In the genomic region with DNA sequence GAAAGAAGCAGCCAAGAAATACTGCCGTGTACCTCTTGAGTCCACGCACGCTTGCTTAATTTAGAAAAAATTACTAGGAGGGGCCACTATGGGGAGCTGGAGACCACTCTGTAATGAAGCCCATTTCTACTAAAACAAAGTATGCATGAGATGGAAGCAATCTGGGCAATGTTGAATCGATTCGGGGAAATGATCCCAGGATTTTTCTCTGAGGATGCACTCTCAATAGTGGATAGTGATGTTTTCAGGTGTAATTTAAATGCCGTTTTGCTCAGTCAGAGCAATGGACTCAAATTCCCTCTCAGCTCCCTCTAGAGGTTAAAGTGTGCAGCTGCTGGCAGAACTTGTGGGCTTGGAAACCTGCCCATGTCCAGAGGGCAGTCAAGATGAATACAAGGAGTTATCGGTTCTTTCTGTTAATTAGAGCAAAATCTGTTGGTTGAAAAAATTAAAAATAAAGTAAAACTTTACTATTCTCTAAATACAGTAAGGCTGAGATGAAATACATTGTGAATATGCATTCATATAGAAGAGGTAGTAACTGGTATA, we compare ENCODE assay signal across 9 cellular contexts.
DNase-seq lines count a peak whose midpoint lies in the region; ATAC-seq and TF ChIP-seq lines count a peak whose summit lies in the region.
"Had no signal": no experiment of that assay in that cellular context is flagged by ENCODE, and none has a peak within 500 bp of the region (broad histone marks: within the 10 kb centered on the region; RNA-seq: fewer than 3 reads in every experiment).

No MANE protein-coding gene starts in this region.

- peaks cover 15% of the 10 kb centered on the region for H3K4me1 Mint-ChIP-seq in activated T-cell treated with anti-CD3 and anti-CD28 coated beads, Interleukin-2, amount 50 U/mL, for 72 hours (ENCODE audit: low read depth)
- H3K4me1 Mint-ChIP-seq in glutamatergic neuron (ENCODE audit: low read depth, unreplicated experiment), result no peaks in the 10 kb centered on the region
- H3K4me1 Mint-ChIP-seq in progenitor cell of endocrine pancreas (ENCODE audit: low read depth), result peaks cover 13% of the 10 kb centered on the region
- peaks cover 8% of the 10 kb centered on the region for H3K4me1 Mint-ChIP-seq in activated T-helper 2 cell treated with anti-CD3 and anti-CD28 coated beads, Interferon-gamma antibody, Interleukin-2, Interleukin-4, amounts not matched to agents 10 μg/mL and 5 μg/mL and 100 μg/mL, durations not matched to agents 14 hours and 24 hours and 36 hours (ENCODE audit: low read depth)

- peak; percentile 78 for DNase-seq in DMS114 treated with DMSO at 0.1 percent for 48 hours (lab: John Stamatoyannopoulos, UW; ENCODE audit: unreplicated experiment)
- DNase-seq in NCI-H345 (lab: John Stamatoyannopoulos, UW), result peak; percentile 27
- DNase-seq in activated T-cell treated with anti-CD3 and anti-CD28 coated beads, Interleukin-2, amount 50 U/mL, for 72 hours, result peak; percentile 53 to 55
- peak; percentile 49 for DNase-seq in glutamatergic neuron
- no peak for DNase-seq in progenitor cell of endocrine pancreas (ENCODE audit: low spot score, unreplicated experiment)
- no peak for DNase-seq in activated T-helper 2 cell treated with anti-CD3 and anti-CD28 coated beads, Interferon-gamma antibody, Interleukin-2, Interleukin-4, amounts not matched to agents 10 μg/mL and 5 μg/mL and 100 μg/mL, durations not matched to agents 14 hours and 24 hours and 36 hours (ENCODE audit: low spot score)

- no peak overlapping the region for H3K27ac Mint-ChIP-seq in activated T-cell treated with anti-CD3 and anti-CD28 coated beads, Interleukin-2, amount 50 U/mL, for 72 hours
- H3K27ac Mint-ChIP-seq in glutamatergic neuron (ENCODE audit: unreplicated experiment), result no peak overlapping the region
- no peak overlapping the region for H3K27ac Mint-ChIP-seq in progenitor cell of endocrine pancreas
- H3K27ac Mint-ChIP-seq in activated T-helper 2 cell treated with anti-CD3 and anti-CD28 coated beads, Interferon-gamma antibody, Interleukin-2, Interleukin-4, amounts not matched to agents 10 μg/mL and 5 μg/mL and 100 μg/mL, durations not matched to agents 14 hours and 24 hours and 36 hours, result no peak overlapping the region
- H3K27ac Mint-ChIP-seq: activated naive CD8-positive, alpha-beta T cell had no signal

- H3K27me3 Mint-ChIP-seq in activated T-cell treated with anti-CD3 and anti-CD28 coated beads, Interleukin-2, amount 50 U/mL, for 72 hours (ENCODE audit: low read depth), result peaks cover 23% of the 10 kb centered on the region
- H3K27me3 Mint-ChIP-seq in glutamatergic neuron (ENCODE audit: unreplicated experiment) (no peaks in the 10 kb centered on the region), progenitor cell of endocrine pancreas (no peaks in the 10 kb centered on the region)
- no peaks in the 10 kb centered on the region for H3K27me3 Mint-ChIP-seq in activated T-helper 2 cell treated with anti-CD3 and anti-CD28 coated beads, Interferon-gamma antibody, Interleukin-2, Interleukin-4, amounts not matched to agents 10 μg/mL and 5 μg/mL and 100 μg/mL, durations not matched to agents 14 hours and 24 hours and 36 hours (ENCODE audit: low read depth)

- no peaks in the 10 kb centered on the region for H3K9me3 Mint-ChIP-seq in activated T-cell treated with anti-CD3 and anti-CD28 coated beads, Interleukin-2, amount 50 U/mL, for 72 hours
- H3K9me3 Mint-ChIP-seq in glutamatergic neuron (ENCODE audit: unreplicated experiment) (no peaks in the 10 kb centered on the region), progenitor cell of endocrine pancreas (ENCODE audit: low read depth) (peaks cover 6% of the 10 kb centered on the region)
- H3K9me3 Mint-ChIP-seq in activated T-helper 2 cell treated with anti-CD3 and anti-CD28 coated beads, Interferon-gamma antibody, Interleukin-2, Interleukin-4, amounts not matched to agents 10 μg/mL and 5 μg/mL and 100 μg/mL, durations not matched to agents 14 hours and 24 hours and 36 hours, result no peaks in the 10 kb centered on the region

- ATAC-seq in GM19035 (IDR thresholded peaks at IDR 0.05; ENCODE audit: unreplicated experiment) (peak; percentile 95), HG03097 (IDR thresholded peaks at IDR 0.05; ENCODE audit: low FRiP score, unreplicated experiment) (peak; percentile 86)
- ATAC-seq in activated T-cell treated with anti-CD3 and anti-CD28 coated beads, Interleukin-2, amount 50 U/mL, for 72 hours (replicated peaks in 1 of 2), result peak; percentile 74 to 76

- H3K4me3 Mint-ChIP-seq in activated T-cell treated with anti-CD3 and anti-CD28 coated beads, Interleukin-2, amount 50 U/mL, for 72 hours, result peak overlapping the region in 1 of 2 donors; percentile 25
- H3K4me3 Mint-ChIP-seq in glutamatergic neuron (ENCODE audit: unreplicated experiment) (no peak overlapping the region), progenitor cell of endocrine pancreas (ENCODE audit: low read depth) (no peak overlapping the region)
- H3K4me3 Mint-ChIP-seq in activated T-helper 2 cell treated with anti-CD3 and anti-CD28 coated beads, Interferon-gamma antibody, Interleukin-2, Interleukin-4, amounts not matched to agents 10 μg/mL and 5 μg/mL and 100 μg/mL, durations not matched to agents 14 hours and 24 hours and 36 hours (ENCODE audit: low read depth), result no peak overlapping the region
- H3K4me3 Mint-ChIP-seq: activated naive CD8-positive, alpha-beta T cell had no signal

- no peaks in the 10 kb centered on the region for H3K36me3 Mint-ChIP-seq in activated T-cell treated with anti-CD3 and anti-CD28 coated beads, Interleukin-2, amount 50 U/mL, for 72 hours (ENCODE audit: insufficient read depth in 2 of 2)
- H3K36me3 Mint-ChIP-seq in glutamatergic neuron (ENCODE audit: unreplicated experiment), result no peaks in the 10 kb centered on the region
- peaks cover 1% of the 10 kb centered on the region for H3K36me3 Mint-ChIP-seq in progenitor cell of endocrine pancreas (ENCODE audit: insufficient read depth)
- no peaks in the 10 kb centered on the region for H3K36me3 Mint-ChIP-seq in activated T-helper 2 cell treated with anti-CD3 and anti-CD28 coated beads, Interferon-gamma antibody, Interleukin-2, Interleukin-4, amounts not matched to agents 10 μg/mL and 5 μg/mL and 100 μg/mL, durations not matched to agents 14 hours and 24 hours and 36 hours (ENCODE audit: low read depth)
- H3K36me3 Mint-ChIP-seq: activated naive CD8-positive, alpha-beta T cell had no signal

- intact Hi-C loops in activated T-helper 2 cell treated with anti-CD3 and anti-CD28 coated beads, Interferon-gamma antibody, Interleukin-2, Interleukin-4, amounts not matched to agents 10 μg/mL and 5 μg/mL and 100 μg/mL, durations not matched to agents 14 hours and 24 hours and 36 hours (cut with micrococcal nuclease), result loop anchor here (1.0 to 5.0 kb wide), 4 partner anchors 15 to 666 kb away; no protein-coding TSS in a partner anchor

- TF ChIP-seq CTCF in glutamatergic neuron (IDR thresholded peaks at IDR 0.05; ENCODE audit: partially characterized antibody, unreplicated experiment) (peak; percentile 87), progenitor cell of endocrine pancreas (IDR thresholded peaks at IDR 0.05; ENCODE audit: unreplicated experiment) (peak; percentile 85)

Comparison
In these comparisons a context has a peak if more than half of its experiments do, and no peak if none do; other contexts are left out.
1. DNase-seq: peak in DMS114 treated with DMSO at 0.1 percent for 48 hours (single experiment), NCI-H345 (single experiment), activated T-cell treated with anti-CD3 and anti-CD28 coated beads, Interleukin-2, amount 50 U/mL, for 72 hours (2 of 2) and glutamatergic neuron (single experiment); none in progenitor cell of endocrine pancreas (single experiment) and activated T-helper 2 cell treated with anti-CD3 and anti-CD28 coated beads, Interferon-gamma antibody, Interleukin-2, Interleukin-4, amounts not matched to agents 10 μg/mL and 5 μg/mL and 100 μg/mL, durations not matched to agents 14 hours and 24 hours and 36 hours (single experiment).
2. Peak in every context shown above with its lines, with median percentiles within 50 percentile points of each other: ATAC-seq.